Comparison of ENCODE assay signal across 11 cellular contexts in the genomic region with DNA sequence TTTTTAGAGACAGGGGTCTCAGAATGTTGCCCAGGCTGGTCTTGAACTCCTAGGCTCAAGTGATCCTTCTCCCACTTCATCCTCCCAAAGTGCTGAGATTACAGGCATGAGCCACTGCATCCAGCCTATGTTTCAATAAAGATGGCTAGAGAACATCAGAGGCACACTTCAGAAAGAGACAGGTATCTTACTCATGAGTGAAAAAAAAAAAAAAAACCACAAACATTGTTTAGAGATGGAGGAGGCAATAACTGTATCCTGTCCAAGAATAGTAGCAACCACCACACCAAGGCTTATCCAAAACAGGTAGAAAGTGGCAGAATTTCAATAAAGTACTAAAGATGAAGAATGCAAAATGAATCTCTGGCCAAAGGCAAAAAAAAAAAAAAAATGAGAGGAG. TPM values are rescaled to one million over a fixed set of nuclear protein-coding genes. Genes with fewer than 3 reads are reported as not detected.
A peak's percentile ranks its signal among the peaks of the same experiment; 100 is the strongest.
DNase-seq lines count a peak whose midpoint lies in the region; ATAC-seq and TF ChIP-seq lines count a peak whose summit lies in the region.
"Had no signal": no experiment of that assay in that cellular context is flagged by ENCODE, and none has a peak within 500 bp of the region (broad histone marks: within the 10 kb centered on the region; RNA-seq: fewer than 3 reads in every experiment).

No MANE protein-coding gene starts in this region.

- TF ChIP-seq CTCF in right atrium auricular region (IDR thresholded peaks at IDR 0.05): no peak
- TF ChIP-seq CTCF in brain (conservative IDR thresholded peaks at IDR 0.05): no peak
- no peak for TF ChIP-seq CTCF in uterus (IDR thresholded peaks at IDR 0.05)

- H4K8ac ChIP-seq in mesenchymal stem cell (ENCODE audit: low read length) (no peak overlapping the region), neuronal stem cell (ENCODE audit: low read depth, low read length) (no peak overlapping the region)

- H3K14ac ChIP-seq in mesenchymal stem cell (ENCODE audit: low read length in 2 of 2) (no peak overlapping the region), neuronal stem cell (ENCODE audit: low read length) (no peak overlapping the region)

- DNase-seq in right atrium auricular region (ENCODE audit: low spot score) (no peak), left ventricle myocardium superior (no peak), mesenchymal stem cell (peak; percentile 47), uterus (no peak), neuronal stem cell (ENCODE audit: low spot score) (no peak)
- DNase-seq in activated T-helper 2 cell treated with anti-CD3 and anti-CD28 coated beads, Interferon-gamma antibody, Interleukin-2, Interleukin-4, amounts not matched to agents 10 μg/mL and 5 μg/mL and 100 μg/mL, durations not matched to agents 14 hours and 24 hours and 36 hours (ENCODE audit: low spot score): no peak
- DNase-seq: NCI-H2081 had no signal

- peak overlapping the region; percentile 54 to 78 for H2BK12ac ChIP-seq in mesenchymal stem cell (ENCODE audit: low read length in 2 of 2)
- no peak overlapping the region for H2BK12ac ChIP-seq in neuronal stem cell (ENCODE audit: low read length)

- H3K4me3 ChIP-seq in right atrium auricular region (no peak overlapping the region), mesenchymal stem cell (ENCODE audit: insufficient read depth in 1 of 2, low read depth in 1 of 2, low read length in 2 of 2) (peak overlapping the region in 1 of 2 experiments; percentile 21), uterus (no peak overlapping the region), neuronal stem cell (ENCODE audit: low read length in 2 of 2) (no peak overlapping the region)
- H3K4me3 ChIP-seq: BLaER1 had no signal

- no peaks in the 10 kb centered on the region for H3K27me3 Mint-ChIP-seq in brain
- H3K27me3 Mint-ChIP-seq in activated T-helper 2 cell treated with anti-CD3 and anti-CD28 coated beads, Interferon-gamma antibody, Interleukin-2, Interleukin-4, amounts not matched to agents 10 μg/mL and 5 μg/mL and 100 μg/mL, durations not matched to agents 14 hours and 24 hours and 36 hours (ENCODE audit: low read depth): no peaks in the 10 kb centered on the region

- H3K4me3 Mint-ChIP-seq in brain: no peak overlapping the region
- no peak overlapping the region for H3K4me3 Mint-ChIP-seq in activated T-helper 2 cell treated with anti-CD3 and anti-CD28 coated beads, Interferon-gamma antibody, Interleukin-2, Interleukin-4, amounts not matched to agents 10 μg/mL and 5 μg/mL and 100 μg/mL, durations not matched to agents 14 hours and 24 hours and 36 hours (ENCODE audit: low read depth)

- peaks cover 15% of the 10 kb centered on the region for H3K4me1 Mint-ChIP-seq in brain
- peaks cover 16% of the 10 kb centered on the region for H3K4me1 Mint-ChIP-seq in activated T-helper 2 cell treated with anti-CD3 and anti-CD28 coated beads, Interferon-gamma antibody, Interleukin-2, Interleukin-4, amounts not matched to agents 10 μg/mL and 5 μg/mL and 100 μg/mL, durations not matched to agents 14 hours and 24 hours and 36 hours (ENCODE audit: low read depth)

- H2AK5ac ChIP-seq in mesenchymal stem cell (ENCODE audit: low read length, severe bottlenecking) (no peak overlapping the region), neuronal stem cell (ENCODE audit: low read depth, low read length) (no peak overlapping the region)

- peaks cover 0 to 36% (median 10%) of the 10 kb centered on the region in 5 experiments for H3K9me3 Mint-ChIP-seq in brain
- H3K9me3 Mint-ChIP-seq in activated T-helper 2 cell treated with anti-CD3 and anti-CD28 coated beads, Interferon-gamma antibody, Interleukin-2, Interleukin-4, amounts not matched to agents 10 μg/mL and 5 μg/mL and 100 μg/mL, durations not matched to agents 14 hours and 24 hours and 36 hours: no peaks in the 10 kb centered on the region

- H3K9me3 ChIP-seq in right atrium auricular region (no peaks in the 10 kb centered on the region), mesenchymal stem cell (ENCODE audit: control insufficient read depth, low read length) (no peaks in the 10 kb centered on the region), uterus (no peaks in the 10 kb centered on the region), neuronal stem cell (replicated peaks in 1 of 2; ENCODE audit: control insufficient read depth in 2 of 2, insufficient read depth in 1 of 2, low read depth in 1 of 2, low read length in 2 of 2) (peaks cover 0 to 5% of the 10 kb centered on the region in 2 donors)

- ATAC-seq in left ventricle myocardium superior (no peak), HG02588 (IDR thresholded peaks at IDR 0.05; ENCODE audit: unreplicated experiment) (no peak)

- H3K36me3 Mint-ChIP-seq in brain: peaks cover 76% of the 10 kb centered on the region
- H3K36me3 Mint-ChIP-seq in activated T-helper 2 cell treated with anti-CD3 and anti-CD28 coated beads, Interferon-gamma antibody, Interleukin-2, Interleukin-4, amounts not matched to agents 10 μg/mL and 5 μg/mL and 100 μg/mL, durations not matched to agents 14 hours and 24 hours and 36 hours (ENCODE audit: low read depth): peaks cover 31% of the 10 kb centered on the region

- intact Hi-C loops in left ventricle myocardium superior (cut with micrococcal nuclease): no loop called here
- intact Hi-C loops in uterus (cut with DNase I; ENCODE audit: low total_unique reads): no loop called here
- intact Hi-C loops in activated T-helper 2 cell treated with anti-CD3 and anti-CD28 coated beads, Interferon-gamma antibody, Interleukin-2, Interleukin-4, amounts not matched to agents 10 μg/mL and 5 μg/mL and 100 μg/mL, durations not matched to agents 14 hours and 24 hours and 36 hours (cut with micrococcal nuclease): no loop called here

- H3K27me3 ChIP-seq in right atrium auricular region (no peaks in the 10 kb centered on the region), mesenchymal stem cell (ENCODE audit: control insufficient read depth in 1 of 2, insufficient read depth in 1 of 2, low read length in 2 of 2) (no peaks in the 10 kb centered on the region), uterus (no peaks in the 10 kb centered on the region), neuronal stem cell (ENCODE audit: control insufficient read depth in 3 of 3, insufficient read depth in 3 of 3, low read depth in 1 of 3, low read length in 3 of 3) (no peaks in the 10 kb centered on the region)
- H3K27me3 ChIP-seq: BLaER1 had no signal

- H3K9ac ChIP-seq in mesenchymal stem cell (ENCODE audit: low read length): peak overlapping the region; percentile 85
- no peak overlapping the region for H3K9ac ChIP-seq in neuronal stem cell (ENCODE audit: low read depth, low read length, poor library complexity)
- H3K9ac ChIP-seq: BLaER1 had no signal

- peak overlapping the region; percentile 73 to 90 for H3K27ac ChIP-seq in right atrium auricular region
- H3K27ac ChIP-seq in mesenchymal stem cell (ENCODE audit: low read length, poor library complexity, severe bottlenecking): peak overlapping the region; percentile 84
- peak overlapping the region; percentile 76 to 85 for H3K27ac ChIP-seq in uterus
- no peak overlapping the region for H3K27ac ChIP-seq in neuronal stem cell (replicated peaks; ENCODE audit: low read length)
- H3K27ac ChIP-seq: BLaER1, HL-60 had no signal

- H3K4ac ChIP-seq in mesenchymal stem cell (ENCODE audit: low read depth in 1 of 2, low read length in 2 of 2) (peak overlapping the region in 1 of 2 experiments; percentile 41), neuronal stem cell (ENCODE audit: low read length) (no peak overlapping the region)

- no peak overlapping the region for H2BK120ac ChIP-seq in mesenchymal stem cell (ENCODE audit: low read depth, low read length)
- no peak overlapping the region for H2BK120ac ChIP-seq in neuronal stem cell (ENCODE audit: low read depth, low read length)

- no peak for TF ChIP-seq POLR2A in uterus (IDR thresholded peaks at IDR 0.05)

- H2BK5ac ChIP-seq in mesenchymal stem cell (ENCODE audit: low read depth, low read length, poor library complexity, severe bottlenecking) (no peak overlapping the region), neuronal stem cell (ENCODE audit: low read length) (no peak overlapping the region)

- H3K18ac ChIP-seq in mesenchymal stem cell (ENCODE audit: low read depth in 1 of 2, low read length in 2 of 2) (peak overlapping the region in 1 of 2 experiments; percentile 66), neuronal stem cell (ENCODE audit: low read length) (no peak overlapping the region)

- H3K23ac ChIP-seq in mesenchymal stem cell (ENCODE audit: low read length in 2 of 2): no peak overlapping the region
- H3K23ac ChIP-seq in neuronal stem cell (ENCODE audit: low read depth, low read length, poor library complexity): no peak overlapping the region

- no peak overlapping the region for H2AFZ ChIP-seq in mesenchymal stem cell (ENCODE audit: low read depth, low read length)
- H2AFZ ChIP-seq in neuronal stem cell (ENCODE audit: low read length): no peak overlapping the region

- no peak overlapping the region for H3K4me2 ChIP-seq in mesenchymal stem cell (ENCODE audit: low read length, poor library complexity, severe bottlenecking)
- H3K4me2 ChIP-seq in neuronal stem cell (ENCODE audit: insufficient read depth, low read length, poor library complexity, severe bottlenecking): no peak overlapping the region
- H3K4me2 ChIP-seq: BLaER1 had no signal

- peak overlapping the region in 3 of 5 experiments; percentile 68 to 89 (median 86) for H3K27ac Mint-ChIP-seq in brain
- no peak overlapping the region for H3K27ac Mint-ChIP-seq in activated T-helper 2 cell treated with anti-CD3 and anti-CD28 coated beads, Interferon-gamma antibody, Interleukin-2, Interleukin-4, amounts not matched to agents 10 μg/mL and 5 μg/mL and 100 μg/mL, durations not matched to agents 14 hours and 24 hours and 36 hours

- H2BK15ac ChIP-seq in mesenchymal stem cell (ENCODE audit: low read depth, poor library complexity, severe bottlenecking): no peak overlapping the region
- H2BK15ac ChIP-seq in neuronal stem cell (ENCODE audit: low read length): no peak overlapping the region

- peaks cover 17% of the 10 kb centered on the region for H3K79me1 ChIP-seq in mesenchymal stem cell (replicated peaks; ENCODE audit: low read length, poor library complexity, severe bottlenecking)
- no peaks in the 10 kb centered on the region for H3K79me1 ChIP-seq in neuronal stem cell (ENCODE audit: low read depth, low read length)

- H3K4me1 ChIP-seq in right atrium auricular region: peaks cover 0 to 21% of the 10 kb centered on the region in 2 donors
- peaks cover 3% of the 10 kb centered on the region for H3K4me1 ChIP-seq in mesenchymal stem cell (ENCODE audit: control insufficient read depth, insufficient read depth, low read depth, low read length)
- peaks cover 0 to 5% of the 10 kb centered on the region in 2 donors for H3K4me1 ChIP-seq in uterus
- H3K4me1 ChIP-seq in neuronal stem cell (ENCODE audit: control insufficient read depth in 2 of 2, insufficient read depth in 1 of 2, low read depth in 1 of 2, low read length in 2 of 2): peaks cover 0 to 3% of the 10 kb centered on the region in 2 donors
- H3K4me1 ChIP-seq: BLaER1 had no signal

- H3K36me3 ChIP-seq in right atrium auricular region: no peaks in the 10 kb centered on the region
- peaks cover 0 to 24% of the 10 kb centered on the region in 2 experiments for H3K36me3 ChIP-seq in mesenchymal stem cell (ENCODE audit: control insufficient read depth in 1 of 2, insufficient read depth in 2 of 2, low read depth in 1 of 2, low read length in 2 of 2)
- no peaks in the 10 kb centered on the region for H3K36me3 ChIP-seq in uterus
- H3K36me3 ChIP-seq in neuronal stem cell (replicated peaks in 1 of 2; ENCODE audit: control insufficient read depth in 2 of 2, insufficient read depth in 2 of 2, low read length in 2 of 2): peaks cover 0 to 10% of the 10 kb centered on the region in 2 donors

- H4K91ac ChIP-seq in mesenchymal stem cell (ENCODE audit: low read length): no peak overlapping the region
- no peak overlapping the region for H4K91ac ChIP-seq in neuronal stem cell (ENCODE audit: low read depth, low read length, poor library complexity)

RNA-seq across cellular contexts. Expression of a gene that starts 30.3 kb away (rescaled TPM):
- 10 to 100 TPM; 15.3 to 16.2 TPM for total RNA-seq in right atrium auricular region
- total RNA-seq in left ventricle myocardium superior: 22.1 TPM
- polyA plus RNA-seq in brain (ENCODE audit: insufficient read depth, low read depth, low replicate concordance): 0.83 TPM
- 35.6 TPM for polyA plus RNA-seq in mesenchymal stem cell (2013, experiment 1 of 2)
- polyA plus RNA-seq in mesenchymal stem cell (2013, experiment 2 of 2): 38.7 TPM
- total RNA-seq in uterus: 10 to 100 TPM; 15.4 to 53.0 (median 31.6) TPM
- 30.5 and 31.9 TPM in 2 replicates for total RNA-seq in activated T-helper 2 cell treated with anti-CD3 and anti-CD28 coated beads, Interferon-gamma antibody, Interleukin-2, Interleukin-4, amounts not matched to agents 10 μg/mL and 5 μg/mL and 100 μg/mL, durations not matched to agents 14 hours and 24 hours and 36 hours
- 10.8 TPM for polyA plus RNA-seq in neuronal stem cell (2013, experiment 1 of 2)
- 11.7 TPM for polyA plus RNA-seq in neuronal stem cell (2013, experiment 2 of 2)
